Comparison of ENCODE assay signal across 1 cellular context in the genomic region with DNA sequence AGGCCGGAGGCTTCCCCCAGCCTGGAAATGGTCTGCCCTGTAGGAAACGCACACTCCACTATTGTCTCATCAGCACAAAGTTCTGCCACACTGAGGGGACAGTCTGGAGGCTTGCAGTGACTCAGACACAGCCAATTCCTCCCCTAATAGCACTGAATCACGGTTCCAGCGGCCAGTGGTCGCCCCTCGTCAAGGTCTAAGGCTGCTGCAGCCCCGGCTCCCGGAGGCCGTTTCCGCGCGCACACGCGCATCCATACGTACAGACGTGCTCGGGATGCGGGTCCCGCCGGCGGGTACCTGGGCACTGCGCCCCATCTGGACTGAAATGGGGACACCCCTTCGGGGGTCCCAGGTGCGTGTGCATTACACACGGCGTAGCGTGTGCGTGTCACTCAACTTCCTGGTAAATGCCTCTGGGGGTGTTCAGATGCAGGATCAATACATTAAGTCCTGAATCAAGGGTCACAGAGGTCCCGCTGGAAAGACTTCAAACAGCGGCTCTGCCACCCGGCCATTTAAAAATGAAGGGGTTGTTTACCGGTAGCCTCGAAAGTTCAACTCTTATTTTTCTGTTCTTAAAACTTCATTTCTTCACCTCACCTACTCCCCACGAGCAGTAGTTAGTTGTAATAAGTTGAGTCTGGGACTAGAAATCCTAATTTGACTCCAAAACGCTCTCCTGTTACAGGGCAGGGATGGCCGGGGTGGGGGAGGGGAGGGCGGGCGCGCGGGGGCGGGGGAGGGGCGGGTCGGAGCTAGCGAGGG.
TF ChIP-seq lines count a peak whose summit lies in the region.

No MANE protein-coding gene starts in this region.

TF ChIP-seq in HepG2, 621 proteins besides CTCF, POLR2A, EP300 and RAD21 (continued from another document and continues in another):
- TF ChIP-seq, protein P1, sequence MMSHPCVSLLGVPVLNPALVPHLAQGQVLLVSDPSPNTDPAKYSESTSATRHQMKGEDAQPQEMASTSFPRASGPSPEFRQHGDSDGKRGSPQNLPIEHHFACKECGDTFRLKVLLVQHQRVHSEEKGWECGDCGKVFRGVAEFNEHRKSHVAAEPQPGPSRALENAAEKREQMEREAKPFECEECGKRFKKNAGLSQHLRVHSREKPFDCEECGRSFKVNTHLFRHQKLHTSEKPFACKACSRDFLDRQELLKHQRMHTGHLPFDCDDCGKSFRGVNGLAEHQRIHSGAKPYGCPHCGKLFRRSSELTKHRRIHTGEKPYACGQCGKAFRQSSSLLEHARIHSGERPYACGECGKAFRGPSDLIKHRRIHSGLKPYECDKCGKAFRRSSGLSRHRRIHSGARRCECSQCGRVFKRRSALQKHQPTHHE (CRISPR knock-in tag; IDR thresholded peaks at IDR 0.05; ENCODE audit: borderline replicate concordance) = no peak
- TF ChIP-seq ZNF615 (CRISPR knock-in tag; IDR thresholded peaks at IDR 0.05; ENCODE audit: borderline replicate concordance) (no peak), YEATS4 (CRISPR knock-in tag; IDR thresholded peaks at IDR 0.05; ENCODE audit: borderline replicate concordance) (peak; percentile 56; the same call in 1 of the 2 replicates), TMF1 (CRISPR knock-in tag; IDR thresholded peaks at IDR 0.05; ENCODE audit: low read depth) (no peak), SETDB1 (CRISPR knock-in tag; IDR thresholded peaks at IDR 0.05; ENCODE audit: borderline replicate concordance) (no peak), JUNB (CRISPR knock-in tag; IDR thresholded peaks at IDR 0.05; ENCODE audit: borderline replicate concordance) (no peak), FOXO1 (CRISPR knock-in tag; IDR thresholded peaks at IDR 0.05) (no peak), SSRP1 (CRISPR knock-in tag; IDR thresholded peaks at IDR 0.05) (no peak), U2AF2 (IDR thresholded peaks at IDR 0.05; ENCODE audit: low read depth, low read length) (no peak), ZNF749 (CRISPR knock-in tag; IDR thresholded peaks at IDR 0.05; ENCODE audit: borderline replicate concordance) (no peak), HNRNPH1 (optimal IDR thresholded peaks at IDR 0.05; ENCODE audit: low read depth, low read length) (no peak), ZMYM3 (CRISPR knock-in tag; IDR thresholded peaks at IDR 0.05) (no peak), IRX3 (CRISPR knock-in tag; IDR thresholded peaks at IDR 0.05; ENCODE audit: borderline replicate concordance, low read depth) (no peak), ZNF747 (CRISPR knock-in tag; IDR thresholded peaks at IDR 0.05; ENCODE audit: borderline replicate concordance) (no peak), JDP2 (CRISPR knock-in tag; IDR thresholded peaks at IDR 0.05; ENCODE audit: borderline replicate concordance) (no peak), ZNF367 (CRISPR knock-in tag; IDR thresholded peaks at IDR 0.05; ENCODE audit: borderline replicate concordance) (no peak), ZNF451 (CRISPR knock-in tag; IDR thresholded peaks at IDR 0.05) (no peak), ZNF143 (CRISPR knock-in tag; IDR thresholded peaks at IDR 0.05) (no peak), ZNF441 (CRISPR knock-in tag; IDR thresholded peaks at IDR 0.05; ENCODE audit: borderline replicate concordance) (no peak), FOSL2 (CRISPR knock-in tag; IDR thresholded peaks at IDR 0.05) (peak; percentile 62; the same call in 1 of the 2 replicates), ZNF777 (CRISPR knock-in tag; IDR thresholded peaks at IDR 0.05) (peak; percentile 73), ZNF546 (CRISPR knock-in tag; conservative IDR thresholded peaks at IDR 0.05) (no peak), MYC (CRISPR knock-in tag; IDR thresholded peaks at IDR 0.05; ENCODE audit: borderline replicate concordance) (peak; percentile 45; the same call in 1 of the 2 replicates), RFX3 (CRISPR knock-in tag; IDR thresholded peaks at IDR 0.05) (no peak), WIZ (CRISPR knock-in tag; IDR thresholded peaks at IDR 0.05) (no peak), SIN3B (IDR thresholded peaks at IDR 0.05; ENCODE audit: low read length) (no peak), HOXA7 (CRISPR knock-in tag; IDR thresholded peaks at IDR 0.05) (no peak), ZNF562 (CRISPR knock-in tag; IDR thresholded peaks at IDR 0.05; ENCODE audit: borderline replicate concordance) (no peak), ZNF354B (CRISPR knock-in tag; IDR thresholded peaks at IDR 0.05) (no peak), ZNF83 (CRISPR knock-in tag; IDR thresholded peaks at IDR 0.05; ENCODE audit: borderline replicate concordance) (no peak), ZNF737 (CRISPR knock-in tag; IDR thresholded peaks at IDR 0.05; ENCODE audit: borderline replicate concordance) (no peak), ZNF567 (CRISPR knock-in tag; IDR thresholded peaks at IDR 0.05; ENCODE audit: borderline replicate concordance) (no peak; the same call in 1 of the 2 replicates), SAP130 (CRISPR knock-in tag; IDR thresholded peaks at IDR 0.05; ENCODE audit: low read depth) (peak; percentile 71), RCOR2 (CRISPR knock-in tag; IDR thresholded peaks at IDR 0.05) (no peak), NCOA1 (CRISPR knock-in tag; IDR thresholded peaks at IDR 0.05) (no peak), ZNF317 (CRISPR knock-in tag; IDR thresholded peaks at IDR 0.05) (no peak), RBM22 (optimal IDR thresholded peaks at IDR 0.05; ENCODE audit: low read length) (no peak), HDAC2 (CRISPR knock-in tag; IDR thresholded peaks at IDR 0.05) (no peak), NFE2L2 (IDR thresholded peaks at IDR 0.05; ENCODE audit: low read length) (no peak), ZBTB3 (CRISPR knock-in tag; IDR thresholded peaks at IDR 0.05; ENCODE audit: borderline replicate concordance, low read depth) (0 out of 2 replicates have a peak, but pooled peaks have one; percentile 39), AGO2 (optimal IDR thresholded peaks at IDR 0.05; ENCODE audit: low read depth, low read length) (peak; percentile 25), POLR2AphosphoS2 (IDR thresholded peaks at IDR 0.05; ENCODE audit: low read depth, low read length) (no peak), NCOR1 (IDR thresholded peaks at IDR 0.05; ENCODE audit: borderline replicate concordance, low read length) (no peak; the same call in 1 of the 2 replicates), SKI (IDR thresholded peaks at IDR 0.05; ENCODE audit: partially characterized antibody) (peak; percentile 26)
- TF ChIP-seq, protein P2, sequence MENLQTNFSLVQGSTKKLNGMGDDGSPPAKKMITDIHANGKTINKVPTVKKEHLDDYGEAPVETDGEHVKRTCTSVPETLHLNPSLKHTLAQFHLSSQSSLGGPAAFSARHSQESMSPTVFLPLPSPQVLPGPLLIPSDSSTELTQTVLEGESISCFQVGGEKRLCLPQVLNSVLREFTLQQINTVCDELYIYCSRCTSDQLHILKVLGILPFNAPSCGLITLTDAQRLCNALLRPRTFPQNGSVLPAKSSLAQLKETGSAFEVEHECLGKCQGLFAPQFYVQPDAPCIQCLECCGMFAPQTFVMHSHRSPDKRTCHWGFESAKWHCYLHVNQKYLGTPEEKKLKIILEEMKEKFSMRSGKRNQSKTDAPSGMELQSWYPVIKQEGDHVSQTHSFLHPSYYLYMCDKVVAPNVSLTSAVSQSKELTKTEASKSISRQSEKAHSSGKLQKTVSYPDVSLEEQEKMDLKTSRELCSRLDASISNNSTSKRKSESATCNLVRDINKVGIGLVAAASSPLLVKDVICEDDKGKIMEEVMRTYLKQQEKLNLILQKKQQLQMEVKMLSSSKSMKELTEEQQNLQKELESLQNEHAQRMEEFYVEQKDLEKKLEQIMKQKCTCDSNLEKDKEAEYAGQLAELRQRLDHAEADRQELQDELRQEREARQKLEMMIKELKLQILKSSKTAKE (CRISPR knock-in tag; IDR thresholded peaks at IDR 0.05; ENCODE audit: borderline replicate concordance) = no peak
- TF ChIP-seq, protein P3, sequence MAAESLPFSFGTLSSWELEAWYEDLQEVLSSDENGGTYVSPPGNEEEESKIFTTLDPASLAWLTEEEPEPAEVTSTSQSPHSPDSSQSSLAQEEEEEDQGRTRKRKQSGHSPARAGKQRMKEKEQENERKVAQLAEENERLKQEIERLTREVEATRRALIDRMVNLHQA (CRISPR knock-in tag; IDR thresholded peaks at IDR 0.05) = no peak
- TF ChIP-seq, protein P4, sequence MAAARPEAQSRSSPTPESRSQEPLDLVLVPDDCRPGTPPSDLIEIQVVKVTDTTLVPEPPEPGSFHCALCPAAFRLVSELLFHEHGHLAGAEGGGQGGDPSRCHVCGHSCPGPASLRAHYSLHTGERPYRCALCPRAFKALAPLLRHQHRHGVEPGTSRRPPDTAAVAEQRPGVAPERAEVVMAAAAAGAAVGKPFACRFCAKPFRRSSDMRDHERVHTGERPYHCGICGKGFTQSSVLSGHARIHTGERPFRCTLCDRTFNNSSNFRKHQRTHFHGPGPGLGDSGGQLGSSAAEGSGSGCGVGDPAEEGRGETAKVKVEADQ (CRISPR knock-in tag; IDR thresholded peaks at IDR 0.05; ENCODE audit: borderline replicate concordance) = no peak
- TF ChIP-seq, protein P5, sequence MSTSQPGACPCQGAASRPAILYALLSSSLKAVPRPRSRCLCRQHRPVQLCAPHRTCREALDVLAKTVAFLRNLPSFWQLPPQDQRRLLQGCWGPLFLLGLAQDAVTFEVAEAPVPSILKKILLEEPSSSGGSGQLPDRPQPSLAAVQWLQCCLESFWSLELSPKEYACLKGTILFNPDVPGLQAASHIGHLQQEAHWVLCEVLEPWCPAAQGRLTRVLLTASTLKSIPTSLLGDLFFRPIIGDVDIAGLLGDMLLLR (CRISPR knock-in tag; IDR thresholded peaks at IDR 0.05) = 0 out of 2 replicates have a peak, but pooled peaks have one; percentile 21
- TF ChIP-seq, protein P6, sequence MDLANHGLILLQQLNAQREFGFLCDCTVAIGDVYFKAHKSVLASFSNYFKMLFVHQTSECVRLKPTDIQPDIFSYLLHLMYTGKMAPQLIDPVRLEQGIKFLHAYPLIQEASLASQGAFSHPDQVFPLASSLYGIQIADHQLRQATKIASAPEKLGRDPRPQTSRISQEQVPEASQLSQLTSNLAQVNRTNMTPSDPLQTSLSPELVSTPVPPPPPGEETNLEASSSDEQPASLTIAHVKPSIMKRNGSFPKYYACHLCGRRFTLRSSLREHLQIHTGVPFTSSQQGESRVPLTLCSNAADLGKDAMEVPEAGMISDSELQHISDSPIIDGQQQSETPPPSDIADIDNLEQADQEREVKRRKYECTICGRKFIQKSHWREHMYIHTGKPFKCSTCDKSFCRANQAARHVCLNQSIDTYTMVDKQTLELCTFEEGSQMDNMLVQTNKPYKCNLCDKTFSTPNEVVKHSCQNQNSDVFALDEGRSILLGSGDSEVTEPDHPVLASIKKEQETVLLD (CRISPR knock-in tag; IDR thresholded peaks at IDR 0.05; ENCODE audit: low read depth) = no peak
- TF ChIP-seq, protein P7, sequence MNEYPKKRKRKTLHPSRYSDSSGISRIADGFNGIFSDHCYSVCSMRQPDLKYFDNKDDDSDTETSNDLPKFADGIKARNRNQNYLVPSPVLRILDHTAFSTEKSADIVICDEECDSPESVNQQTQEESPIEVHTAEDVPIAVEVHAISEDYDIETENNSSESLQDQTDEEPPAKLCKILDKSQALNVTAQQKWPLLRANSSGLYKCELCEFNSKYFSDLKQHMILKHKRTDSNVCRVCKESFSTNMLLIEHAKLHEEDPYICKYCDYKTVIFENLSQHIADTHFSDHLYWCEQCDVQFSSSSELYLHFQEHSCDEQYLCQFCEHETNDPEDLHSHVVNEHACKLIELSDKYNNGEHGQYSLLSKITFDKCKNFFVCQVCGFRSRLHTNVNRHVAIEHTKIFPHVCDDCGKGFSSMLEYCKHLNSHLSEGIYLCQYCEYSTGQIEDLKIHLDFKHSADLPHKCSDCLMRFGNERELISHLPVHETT (CRISPR knock-in tag; conservative IDR thresholded peaks at IDR 0.05) = no peak
- TF ChIP-seq, protein P8, sequence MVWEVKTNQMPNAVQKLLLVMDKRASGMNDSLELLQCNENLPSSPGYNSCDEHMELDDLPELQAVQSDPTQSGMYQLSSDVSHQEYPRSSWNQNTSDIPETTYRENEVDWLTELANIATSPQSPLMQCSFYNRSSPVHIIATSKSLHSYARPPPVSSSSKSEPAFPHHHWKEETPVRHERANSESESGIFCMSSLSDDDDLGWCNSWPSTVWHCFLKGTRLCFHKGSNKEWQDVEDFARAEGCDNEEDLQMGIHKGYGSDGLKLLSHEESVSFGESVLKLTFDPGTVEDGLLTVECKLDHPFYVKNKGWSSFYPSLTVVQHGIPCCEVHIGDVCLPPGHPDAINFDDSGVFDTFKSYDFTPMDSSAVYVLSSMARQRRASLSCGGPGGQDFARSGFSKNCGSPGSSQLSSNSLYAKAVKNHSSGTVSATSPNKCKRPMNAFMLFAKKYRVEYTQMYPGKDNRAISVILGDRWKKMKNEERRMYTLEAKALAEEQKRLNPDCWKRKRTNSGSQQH (CRISPR knock-in tag; IDR thresholded peaks at IDR 0.05; ENCODE audit: low read depth) = no peak
- TF ChIP-seq, protein P9, sequence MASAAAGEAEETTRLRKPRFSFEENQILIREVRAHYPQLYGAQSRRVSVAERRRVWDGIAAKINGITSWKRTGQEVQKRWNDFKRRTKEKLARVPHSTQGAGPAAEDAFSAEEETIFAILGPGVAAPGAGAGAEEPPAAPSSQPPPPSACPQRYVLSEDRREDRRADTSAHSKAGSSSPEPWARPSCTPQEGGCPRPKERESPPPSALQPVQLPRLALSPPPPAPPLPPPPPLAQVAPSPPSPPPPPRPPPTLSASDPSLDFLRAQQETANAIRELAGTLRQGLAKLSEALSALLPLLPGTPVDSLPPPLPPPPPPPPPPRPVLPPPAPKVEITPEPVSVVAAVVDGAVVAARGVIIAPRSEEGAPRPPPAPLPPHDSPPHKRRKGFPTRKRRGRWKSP (CRISPR knock-in tag; IDR thresholded peaks at IDR 0.05) = peak; percentile 74; the same call in 1 of the 2 replicates
- TF ChIP-seq, protein P10, sequence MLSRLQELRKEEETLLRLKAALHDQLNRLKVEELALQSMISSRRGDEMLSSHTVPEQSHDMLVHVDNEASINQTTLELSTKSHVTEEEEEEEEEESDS (CRISPR knock-in tag; IDR thresholded peaks at IDR 0.05; ENCODE audit: borderline replicate concordance) = no peak
- TF ChIP-seq, protein P11, sequence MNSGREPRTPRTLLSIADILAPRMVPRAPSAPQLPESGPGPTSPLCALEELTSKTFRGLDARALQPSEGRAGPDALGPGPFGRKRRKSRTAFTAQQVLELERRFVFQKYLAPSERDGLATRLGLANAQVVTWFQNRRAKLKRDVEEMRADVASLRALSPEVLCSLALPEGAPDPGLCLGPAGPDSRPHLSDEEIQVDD (CRISPR knock-in tag; IDR thresholded peaks at IDR 0.05; ENCODE audit: borderline replicate concordance) = no peak
- TF ChIP-seq, protein P12, sequence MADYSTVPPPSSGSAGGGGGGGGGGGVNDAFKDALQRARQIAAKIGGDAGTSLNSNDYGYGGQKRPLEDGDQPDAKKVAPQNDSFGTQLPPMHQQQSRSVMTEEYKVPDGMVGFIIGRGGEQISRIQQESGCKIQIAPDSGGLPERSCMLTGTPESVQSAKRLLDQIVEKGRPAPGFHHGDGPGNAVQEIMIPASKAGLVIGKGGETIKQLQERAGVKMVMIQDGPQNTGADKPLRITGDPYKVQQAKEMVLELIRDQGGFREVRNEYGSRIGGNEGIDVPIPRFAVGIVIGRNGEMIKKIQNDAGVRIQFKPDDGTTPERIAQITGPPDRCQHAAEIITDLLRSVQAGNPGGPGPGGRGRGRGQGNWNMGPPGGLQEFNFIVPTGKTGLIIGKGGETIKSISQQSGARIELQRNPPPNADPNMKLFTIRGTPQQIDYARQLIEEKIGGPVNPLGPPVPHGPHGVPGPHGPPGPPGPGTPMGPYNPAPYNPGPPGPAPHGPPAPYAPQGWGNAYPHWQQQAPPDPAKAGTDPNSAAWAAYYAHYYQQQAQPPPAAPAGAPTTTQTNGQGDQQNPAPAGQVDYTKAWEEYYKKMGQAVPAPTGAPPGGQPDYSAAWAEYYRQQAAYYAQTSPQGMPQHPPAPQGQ (CRISPR knock-in tag; IDR thresholded peaks at IDR 0.05; ENCODE audit: borderline replicate concordance) = no peak
- TF ChIP-seq, protein P13, sequence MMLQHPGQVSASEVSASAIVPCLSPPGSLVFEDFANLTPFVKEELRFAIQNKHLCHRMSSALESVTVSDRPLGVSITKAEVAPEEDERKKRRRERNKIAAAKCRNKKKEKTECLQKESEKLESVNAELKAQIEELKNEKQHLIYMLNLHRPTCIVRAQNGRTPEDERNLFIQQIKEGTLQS (CRISPR knock-in tag; IDR thresholded peaks at IDR 0.05) = no peak
